Comparison of ENCODE assay signal across 8 cellular contexts in genomic region chr2:46697830-46698323, GRCh38. TPM values are rescaled to one million over a fixed set of nuclear protein-coding genes. Genes with fewer than 3 reads are reported as not detected.
DNase-seq lines count a peak whose midpoint lies in the region; ATAC-seq and TF ChIP-seq lines count a peak whose summit lies in the region.

No MANE protein-coding gene starts in this region.

- H3K27me3 Mint-ChIP-seq in T-helper 2 cell treated with Interferon-gamma antibody and Interleukin-4, amounts not matched to agents 5 μg/mL and 100 μg/mL, for 36 hours (ENCODE audit: low read depth), result peaks cover 25% of the 10 kb centered on the region
- no peaks in the 10 kb centered on the region for H3K27me3 Mint-ChIP-seq in activated naive CD8-positive, alpha-beta T cell treated with anti-CD3 and anti-CD28 coated beads, Interleukin-2, amount 50 U/mL, for 24 hours

- no peaks in the 10 kb centered on the region for H3K27me3 ChIP-seq in kidney epithelial cell (ENCODE audit: control insufficient read depth, insufficient read depth, low read length)

- H3K4me1 Mint-ChIP-seq in T-helper 2 cell treated with Interferon-gamma antibody and Interleukin-4, amounts not matched to agents 5 μg/mL and 100 μg/mL, for 36 hours (ENCODE audit: low read depth), result peaks cover 28% of the 10 kb centered on the region
- peaks cover 44% of the 10 kb centered on the region for H3K4me1 Mint-ChIP-seq in activated naive CD8-positive, alpha-beta T cell treated with anti-CD3 and anti-CD28 coated beads, Interleukin-2, amount 50 U/mL, for 24 hours

- H3K27ac Mint-ChIP-seq in T-helper 2 cell treated with Interferon-gamma antibody and Interleukin-4, amounts not matched to agents 5 μg/mL and 100 μg/mL, for 36 hours, result peak overlapping the region; percentile 91
- H3K27ac Mint-ChIP-seq in activated naive CD8-positive, alpha-beta T cell treated with anti-CD3 and anti-CD28 coated beads, Interleukin-2, amount 50 U/mL, for 24 hours, result peak overlapping the region; percentile 95

- no peak for ATAC-seq in activated naive CD8-positive, alpha-beta T cell treated with anti-CD3 and anti-CD28 coated beads, Interleukin-2, amount 50 U/mL, for 24 hours
- ATAC-seq in GM19467 (IDR thresholded peaks at IDR 0.05; ENCODE audit: unreplicated experiment), result no peak

- DNase-seq in T-helper 2 cell treated with Interferon-gamma antibody and Interleukin-4, amounts not matched to agents 5 μg/mL and 100 μg/mL, for 36 hours (ENCODE audit: low spot score), result no peak
- DNase-seq in T-helper 2 cell (no peak), kidney epithelial cell (ENCODE audit: low read depth) (no peak), activated gamma-delta T cell treated with Interleukin-2 at 50 U/mL for 16 hours (no peak)
- peak; percentile 14 for DNase-seq in activated naive CD8-positive, alpha-beta T cell treated with anti-CD3 and anti-CD28 coated beads, Interleukin-2, amount 50 U/mL, for 24 hours
- DNase-seq in stimulated activated CD4-positive, alpha-beta T cell treated with anti-CD3 and anti-CD28 coated beads, Interleukin-1b, Interleukin-23, amount 100 ng/mL, for 48 hours, result no peak

- peak overlapping the region; percentile 62 for H3K4me3 ChIP-seq in kidney epithelial cell (ENCODE audit: low read depth, low read length)

- H3K9me3 Mint-ChIP-seq in T-helper 2 cell treated with Interferon-gamma antibody and Interleukin-4, amounts not matched to agents 5 μg/mL and 100 μg/mL, for 36 hours, result no peaks in the 10 kb centered on the region
- no peaks in the 10 kb centered on the region for H3K9me3 Mint-ChIP-seq in activated naive CD8-positive, alpha-beta T cell treated with anti-CD3 and anti-CD28 coated beads, Interleukin-2, amount 50 U/mL, for 24 hours

- H3K36me3 Mint-ChIP-seq in T-helper 2 cell treated with Interferon-gamma antibody and Interleukin-4, amounts not matched to agents 5 μg/mL and 100 μg/mL, for 36 hours (ENCODE audit: low read depth), result no peaks in the 10 kb centered on the region
- peaks cover 1% of the 10 kb centered on the region for H3K36me3 Mint-ChIP-seq in activated naive CD8-positive, alpha-beta T cell treated with anti-CD3 and anti-CD28 coated beads, Interleukin-2, amount 50 U/mL, for 24 hours (ENCODE audit: low read depth)

- peak overlapping the region; percentile 51 for H3K27ac ChIP-seq in temporal lobe (ENCODE audit: low read depth, low read length)

- H3K36me3 ChIP-seq in kidney epithelial cell (ENCODE audit: control insufficient read depth, insufficient read depth, low read length), result no peaks in the 10 kb centered on the region

- H3K4me3 Mint-ChIP-seq in T-helper 2 cell treated with Interferon-gamma antibody and Interleukin-4, amounts not matched to agents 5 μg/mL and 100 μg/mL, for 36 hours, result peak overlapping the region; percentile 96
- peak overlapping the region; percentile 90 for H3K4me3 Mint-ChIP-seq in activated naive CD8-positive, alpha-beta T cell treated with anti-CD3 and anti-CD28 coated beads, Interleukin-2, amount 50 U/mL, for 24 hours

- TF ChIP-seq CTCF in kidney epithelial cell (IDR thresholded peaks at IDR 0.05; ENCODE audit: insufficient read depth, low read length, poor library complexity, severe bottlenecking), result no peak

RNA-seq across cellular contexts. Expression of gene SOCS5, which starts 1.2 kb away (rescaled TPM):
- total RNA-seq in kidney epithelial cell (11.2 TPM in 2 replicates), temporal lobe (30.2 TPM)
